8 cellular contexts compared by ENCODE assay signal in genomic region chr19:8392017-8392591, GRCh38. TPM values are rescaled to one million over a fixed set of nuclear protein-coding genes. Genes with fewer than 3 reads are reported as not detected.
A peak's percentile ranks its signal among the peaks of the same experiment; 100 is the strongest.
DNase-seq lines count a peak whose midpoint lies in the region; ATAC-seq and TF ChIP-seq lines count a peak whose summit lies in the region.
"Had no signal": no experiment of that assay in that cellular context is flagged by ENCODE, and none has a peak within 500 bp of the region (broad histone marks: within the 10 kb centered on the region; RNA-seq: fewer than 3 reads in every experiment).

No MANE protein-coding gene starts in this region.

- H3K27me3 ChIP-seq in Panc1 (ENCODE audit: control insufficient read depth, insufficient read depth, low read length) (no peaks in the 10 kb centered on the region), mammary epithelial cell (ENCODE audit: insufficient read depth, low read length) (no peaks in the 10 kb centered on the region), lung (ENCODE audit: control insufficient read depth, insufficient read depth) (no peaks in the 10 kb centered on the region), subcutaneous abdominal adipose tissue (ENCODE audit: control insufficient read depth in 5 of 5, insufficient read depth in 4 of 5, low read length in 5 of 5) (no peaks in the 10 kb centered on the region)

- in situ Hi-C loops in Panc1 (cut with HindIII; ENCODE audit: low pct_unique_long_range_greater_than_20kb, low sequenced_read_pairs) (no loop called here), mammary epithelial cell (cut with MboI; ENCODE audit: low sequenced_read_pairs in 2 of 2) (no loop called here)

- peaks cover 59% of the 10 kb centered on the region for H3K79me2 ChIP-seq in mammary epithelial cell (ENCODE audit: insufficient read depth, low read length)

- H3K9me3 ChIP-seq in Panc1 (ENCODE audit: control insufficient read depth, insufficient read depth, low read depth, low read length) (no peaks in the 10 kb centered on the region), mammary epithelial cell (replicated peaks; ENCODE audit: insufficient read depth, low read length) (no peaks in the 10 kb centered on the region), lung (ENCODE audit: control insufficient read depth in 2 of 2, insufficient read depth in 1 of 2, low read length in 1 of 2) (no peaks in the 10 kb centered on the region), subcutaneous abdominal adipose tissue (ENCODE audit: control insufficient read depth in 5 of 5, low read length in 5 of 5) (no peaks in the 10 kb centered on the region)

- no peak for ATAC-seq in Panc1
- no peak for ATAC-seq in lung (ENCODE audit: insufficient read depth, low FRiP score)
- ATAC-seq in GM19035 (IDR thresholded peaks at IDR 0.05; ENCODE audit: unreplicated experiment) = no peak
- ATAC-seq in HG02970 (IDR thresholded peaks at IDR 0.05; ENCODE audit: low FRiP score, unreplicated experiment) = no peak

- H4K20me1 ChIP-seq in mammary epithelial cell (ENCODE audit: insufficient read depth, low read length) = no peaks in the 10 kb centered on the region

- CTCF ChIA-PET in Panc1 (lab: Charles Lee) = interaction anchor here (0.7 kb wide), 3 partner anchors 21 to 165 kb away, joined by 3 to 7 read pairs (median 5); partner anchors contain the start of gene MARCHF2
- CTCF ChIA-PET in mammary epithelial cell (lab: Charles Lee; ENCODE audit: low non-redundant PET) = no interaction called here

- BruUV-seq in Panc1 (replicated peaks; lab: Mats Ljungman, UMichigan) (no TSS peak), mammary epithelial cell (replicated peaks; lab: Mats Ljungman, UMichigan) (no TSS peak)

- dilution Hi-C loops in mammary epithelial cell (cut with HindIII; ENCODE audit: low sequenced_read_pairs) = loop anchor here (5.0 kb wide), 1 partner anchor 95 kb away; no protein-coding TSS in a partner anchor

- H3K9ac ChIP-seq in mammary epithelial cell (ENCODE audit: insufficient read depth, low read length) (no peak overlapping the region), subcutaneous abdominal adipose tissue (ENCODE audit: low read length in 5 of 5) (peak overlapping the region in 4 of 5 donors; percentile 63 to 89 (median 75))

- POLR2A ChIA-PET in Panc1 (lab: Charles Lee) = interaction anchor here (0.7 kb wide), 1 partner anchor 33 kb away, joined by 12 read pairs; no protein-coding TSS in a partner anchor

- H3K4me3 ChIP-seq in Panc1 (ENCODE audit: low read depth in 2 of 2, low read length in 2 of 2) (peak overlapping the region; percentile 51 to 80), mammary epithelial cell (replicated peaks in 1 of 3; ENCODE audit: insufficient read depth in 1 of 3, low read depth in 2 of 3, low read length in 3 of 3) (no peak overlapping the region), lung (no peak overlapping the region), subcutaneous abdominal adipose tissue (ENCODE audit: low read depth in 1 of 5, low read length in 5 of 5) (peak overlapping the region in 4 of 5 donors; percentile 22 to 43 (median 32))

- DNase-seq in Panc1 (ENCODE audit: low read depth, low spot score) = no peak
- DNase-seq in mammary epithelial cell = no peak
- peak; percentile 60 for DNase-seq in lung (ENCODE audit: low spot score)
- DNase-seq in SW 1271 (lab: John Stamatoyannopoulos, UW) = no peak
- DNase-seq: activated effector memory CD4-positive, alpha-beta T cell treated with Interleukin-2 at 50 U/mL for 16 hours had no signal

- H3K4me1 ChIP-seq in Panc1 (ENCODE audit: control insufficient read depth, insufficient read depth, low read length) = peaks cover 61% of the 10 kb centered on the region
- peaks cover 38% of the 10 kb centered on the region for H3K4me1 ChIP-seq in mammary epithelial cell (ENCODE audit: insufficient read depth, low read length)
- H3K4me1 ChIP-seq in lung (ENCODE audit: control insufficient read depth in 2 of 2, insufficient read depth in 2 of 2, low read length in 2 of 2) = peaks cover 16 to 34% of the 10 kb centered on the region in 2 donors
- peaks cover 11 to 70% (median 65%) of the 10 kb centered on the region in 5 donors for H3K4me1 ChIP-seq in subcutaneous abdominal adipose tissue (ENCODE audit: control insufficient read depth in 5 of 5, insufficient read depth in 5 of 5, low read length in 5 of 5)

- H3K4me2 ChIP-seq in mammary epithelial cell (ENCODE audit: insufficient read depth, low read depth, low read length) = peak overlapping the region; percentile 76

- intact Hi-C loops in Panc1 (cut with micrococcal nuclease; ENCODE audit: unreplicated experiment) = no loop called here
- intact Hi-C loops in mammary epithelial cell (cut with micrococcal nuclease) = no loop called here

- TF ChIP-seq CTCF in Panc1 (IDR thresholded peaks at IDR 0.05) (no peak), mammary epithelial cell (conservative IDR thresholded peaks at IDR 0.05 in 1 of 2, IDR thresholded peaks at IDR 0.05 in 1 of 2; ENCODE audit: extremely low read depth in 1 of 2, insufficient read depth in 1 of 2, low read depth in 1 of 2, low read length in 2 of 2) (no peak), lung (IDR thresholded peaks at IDR 0.05; ENCODE audit: control extremely low read depth, extremely low read depth) (no peak)

- H3K36me3 ChIP-seq in Panc1 (ENCODE audit: control insufficient read depth, insufficient read depth, low read length) (no peaks in the 10 kb centered on the region; the same call in 1 of the 2 replicates), mammary epithelial cell (ENCODE audit: insufficient read depth, low read length) (no peaks in the 10 kb centered on the region), lung (ENCODE audit: control insufficient read depth in 2 of 2, insufficient read depth in 2 of 2, low read length in 2 of 2) (peaks cover 0 to 2% of the 10 kb centered on the region in 2 donors), subcutaneous abdominal adipose tissue (ENCODE audit: control insufficient read depth in 5 of 5, insufficient read depth in 5 of 5, low read length in 5 of 5) (no peaks in the 10 kb centered on the region)

- peak overlapping the region; percentile 76 for H3K27ac ChIP-seq in Panc1 (ENCODE audit: low read length)
- H3K27ac ChIP-seq in mammary epithelial cell (ENCODE audit: insufficient read depth, low read depth, low read length) = no peak overlapping the region
- peak overlapping the region; percentile 62 to 79 for H3K27ac ChIP-seq in lung (ENCODE audit: low read depth in 1 of 2, low read length in 1 of 2)
- H3K27ac ChIP-seq in subcutaneous abdominal adipose tissue (ENCODE audit: low read depth, low read length) = peak overlapping the region; percentile 92

- no peak overlapping the region for H2AFZ ChIP-seq in mammary epithelial cell (ENCODE audit: low read depth, low read length)

- 38% methylated on average over 11 of the region's 11 CpGs for WGBS in mammary epithelial cell (ENCODE audit: low coverage, missing lambda C conversion rate)
- 25 to 46% methylated on average over 10 to 11 of the region's 11 CpGs for WGBS in lung, 2 donors

RNA-seq across cellular contexts. Expression of gene RAB11B, which starts 1.9 kb away (rescaled TPM):
- total RNA-seq in Panc1 (2021; ENCODE audit: unreplicated experiment) (135 TPM), mammary epithelial cell (10 to 100 TPM; 24.0 to 88.3 TPM), lung (100 to 1,000 TPM; 139 to 148 TPM)
- polyA plus RNA-seq in Panc1 (2012; ENCODE audit: insufficient read length) = 395 TPM
- polyA plus RNA-seq in mammary epithelial cell (47.7 TPM), lung (100 to 1,000 TPM in 1 of 2 donors, 10 to 100 TPM in 1; 91.1 to 104 TPM)
- 14.4 TPM for polyA minus RNA-seq in mammary epithelial cell

RNA-seq across cellular contexts. Expression of gene MARCHF2, which starts 21.0 kb away (rescaled TPM):
- total RNA-seq in Panc1 (2021; ENCODE audit: unreplicated experiment) (32.6 TPM), mammary epithelial cell (10 to 100 TPM; 21.9 to 48.3 TPM), lung (10 to 100 TPM; 26.7 to 62.1 TPM)
- 62.9 TPM for polyA plus RNA-seq in Panc1 (2012; ENCODE audit: insufficient read length)
- polyA plus RNA-seq in mammary epithelial cell (22.4 TPM), lung (10 to 100 TPM; 33.6 to 81.5 TPM)
- polyA minus RNA-seq in mammary epithelial cell = 33.3 TPM

RNA-seq across cellular contexts. Expression of gene ANGPTL4, which starts 28.1 kb away (rescaled TPM):
- total RNA-seq in Panc1 (2021; ENCODE audit: unreplicated experiment) (46.6 TPM), mammary epithelial cell (100 to 1,000 TPM in 1 of 2 donors, 10 to 100 TPM in 1; 75.8 to 294 TPM), lung (10 to 100 TPM in 1 of 2 donors, 1 to 10 TPM in 1; 4.4 to 14.8 TPM)
- polyA plus RNA-seq in Panc1 (2012; ENCODE audit: insufficient read length) = 208 TPM
- polyA plus RNA-seq in mammary epithelial cell (551 TPM), lung (10 to 100 TPM; 10.5 to 96.3 TPM)
- 208 TPM for polyA minus RNA-seq in mammary epithelial cell

RNA-seq across cellular contexts. Expression of gene KANK3, which starts 49.0 kb away (rescaled TPM):
- 1.2 TPM for total RNA-seq in Panc1 (2021; ENCODE audit: unreplicated experiment)
- 1.5 TPM for polyA plus RNA-seq in Panc1 (2012; ENCODE audit: insufficient read length)
- total RNA-seq in mammary epithelial cell = 1 to 10 TPM in 1 of 2 donors, under 1 TPM in 1; 0.33 to 5.3 TPM
- polyA plus RNA-seq in mammary epithelial cell = 1.9 TPM
- 3.5 TPM for polyA minus RNA-seq in mammary epithelial cell
- 10 to 100 TPM; 24.2 to 42.3 TPM for total RNA-seq in lung
- polyA plus RNA-seq in lung = 10 to 100 TPM; 24.0 to 29.1 TPM

RNA-seq across cellular contexts. Expression of gene HNRNPM, which starts 52.7 kb away (rescaled TPM):
- 225 TPM for total RNA-seq in Panc1 (2021; ENCODE audit: unreplicated experiment)
- polyA plus RNA-seq in Panc1 (2012; ENCODE audit: insufficient read length) = 330 TPM
- total RNA-seq in mammary epithelial cell = 100 to 1,000 TPM in 1 of 2 donors, 10 to 100 TPM in 1; 29.2 to 164 TPM
- 116 TPM for polyA plus RNA-seq in mammary epithelial cell
- polyA minus RNA-seq in mammary epithelial cell = 100.0 TPM
- 100 to 1,000 TPM; 133 to 194 TPM for total RNA-seq in lung
- polyA plus RNA-seq in lung = 100 to 1,000 TPM in 1 of 2 donors, 10 to 100 TPM in 1; 53.7 to 243 TPM

Comparison
In these comparisons a context has a peak if more than half of its experiments do, and no peak if none do; other contexts are left out.
1. H3K4me3 ChIP-seq: peak in Panc1 (2 of 2) and subcutaneous abdominal adipose tissue (4 of 5); none in mammary epithelial cell (0 of 3) and lung (single experiment).